In the genomic region with DNA sequence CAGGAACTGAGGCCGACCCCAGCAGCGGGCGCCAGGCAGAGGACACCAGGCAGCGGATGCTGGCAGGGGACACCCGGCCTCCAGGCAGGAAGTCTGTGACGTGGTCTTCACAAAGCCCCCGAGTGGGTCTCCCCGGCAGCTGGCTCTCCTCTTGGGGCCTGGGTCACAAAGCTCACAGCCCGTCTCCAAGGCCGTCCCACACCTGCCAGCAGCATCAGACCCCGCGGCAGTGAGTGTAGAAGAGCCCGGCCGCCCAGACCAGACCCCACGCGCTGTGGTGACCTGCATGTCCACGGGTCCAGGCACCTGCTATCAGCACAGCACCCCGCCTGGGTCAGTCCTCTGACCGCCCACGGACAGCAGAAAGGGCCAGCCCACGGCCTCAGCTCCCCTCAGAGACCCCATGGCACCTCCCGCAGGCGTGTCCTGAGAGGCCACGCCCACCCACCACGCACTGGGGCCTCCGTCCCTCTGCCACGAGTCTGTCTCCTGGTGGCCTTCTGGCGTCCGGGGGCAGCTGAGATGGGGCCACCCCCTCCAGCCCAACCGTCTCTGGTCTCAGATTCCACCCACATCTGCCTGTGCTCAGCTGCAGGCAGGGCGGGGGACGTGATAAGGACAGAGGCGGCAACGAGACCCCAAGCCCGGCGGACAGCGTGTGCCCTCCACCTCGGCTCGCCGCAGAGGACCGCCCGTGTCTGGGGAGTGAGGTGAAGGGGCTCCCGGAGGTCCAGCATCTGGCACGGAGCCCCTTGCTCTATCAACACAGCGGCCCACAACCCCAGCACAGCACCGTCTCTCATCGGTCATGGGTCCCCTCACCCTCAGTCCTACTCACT, we compare ENCODE assay signal across 17 cellular contexts. TPM values are rescaled to one million over a fixed set of nuclear protein-coding genes. Genes with fewer than 3 reads are reported as not detected.
"Had no signal": no experiment of that assay in that cellular context is flagged by ENCODE, and none has a peak within 500 bp of the region (broad histone marks: within the 10 kb centered on the region; RNA-seq: fewer than 3 reads in every experiment).

No MANE protein-coding gene starts in this region.

- H3K27me3 Mint-ChIP-seq: brain; central memory CD8-positive, alpha-beta T cell; effector memory CD8-positive, alpha-beta T cell had no signal

- H3K9me3 ChIP-seq: tibial artery had no signal

- H3K27ac ChIP-seq: tibial artery had no signal

- H3K27ac Mint-ChIP-seq: activated CD8-positive, alpha-beta T cell treated with anti-CD3 and anti-CD28 coated beads, Interleukin-2, amount 10 ng/mL, durations not matched to agents 7 days and 5 days; activated naive CD4-positive, alpha-beta T cell treated with anti-CD3 and anti-CD28 coated beads for 36 hours; brain; dendritic cell treated with granulocyte-macrophage colony-stimulating factor and Interleukin-4, amounts not matched to agents 40 ng/mL and 50 ng/mL, for 4 days had no signal

- ATAC-seq: activated CD8-positive, alpha-beta T cell treated with anti-CD3 and anti-CD28 coated beads, Interleukin-2, amount 10 ng/mL, durations not matched to agents 7 days and 5 days; effector memory CD8-positive, alpha-beta T cell; left colon had no signal

- H3K4me3 Mint-ChIP-seq: activated CD8-positive, alpha-beta T cell treated with anti-CD3 and anti-CD28 coated beads, Interleukin-2, amount 10 ng/mL, durations not matched to agents 7 days and 5 days; activated naive CD4-positive, alpha-beta T cell treated with anti-CD3 and anti-CD28 coated beads for 36 hours; brain; dendritic cell treated with granulocyte-macrophage colony-stimulating factor and Interleukin-4, amounts not matched to agents 40 ng/mL and 50 ng/mL, for 4 days had no signal

- DNase-seq: activated CD4-positive, CD25-positive, alpha-beta regulatory T cell treated with anti-CD3 and anti-CD28 coated beads, Interleukin-2, amount 50 U/mL, for 72 hours; activated CD8-positive, alpha-beta memory T cell treated with anti-CD3 and anti-CD28 coated beads, Interleukin-2, amount 50 U/mL, for 48 hours; activated CD8-positive, alpha-beta T cell treated with anti-CD3 and anti-CD28 coated beads, Interleukin-2, amount 10 ng/mL, durations not matched to agents 7 days and 5 days; activated naive CD4-positive, alpha-beta T cell treated with anti-CD3 and anti-CD28 coated beads for 36 hours; amygdala; effector memory CD8-positive, alpha-beta T cell; left colon; mesenchymal stem cell; stimulated activated CD4-positive, alpha-beta T cell treated with anti-CD3 and anti-CD28 coated beads, Interleukin-15, amount 100 ng/mL, for 24 hours; stimulated activated CD4-positive, alpha-beta T cell treated with anti-CD3 and anti-CD28 coated beads, Interleukin-4, amount 100 ng/mL, for 4 hours; T-helper 2 cell had no signal

- H3K27me3 ChIP-seq: tibial artery had no signal

- H3K9me3 Mint-ChIP-seq: activated naive CD4-positive, alpha-beta T cell treated with anti-CD3 and anti-CD28 coated beads for 36 hours; brain; central memory CD8-positive, alpha-beta T cell; dendritic cell treated with granulocyte-macrophage colony-stimulating factor and Interleukin-4, amounts not matched to agents 40 ng/mL and 50 ng/mL, for 4 days; effector memory CD8-positive, alpha-beta T cell had no signal

- H3K4me1 ChIP-seq: tibial artery had no signal

- H3K4me3 ChIP-seq: tibial artery had no signal

RNA-seq across cellular contexts. Expression of a gene that starts 34.4 kb away (rescaled TPM):
- total RNA-seq: fibroblast of villous mesenchyme had no signal

RNA-seq across cellular contexts. Expression of a gene that starts 52.3 kb away (rescaled TPM):
- total RNA-seq: activated CD8-positive, alpha-beta T cell treated with anti-CD3 and anti-CD28 coated beads, Interleukin-2, amount 10 ng/mL, durations not matched to agents 7 days and 5 days; activated naive CD4-positive, alpha-beta T cell treated with anti-CD3 and anti-CD28 coated beads for 36 hours had no signal
- polyA plus RNA-seq: neural cell had no signal
